17 cellular contexts compared by ENCODE assay signal in the genomic region with DNA sequence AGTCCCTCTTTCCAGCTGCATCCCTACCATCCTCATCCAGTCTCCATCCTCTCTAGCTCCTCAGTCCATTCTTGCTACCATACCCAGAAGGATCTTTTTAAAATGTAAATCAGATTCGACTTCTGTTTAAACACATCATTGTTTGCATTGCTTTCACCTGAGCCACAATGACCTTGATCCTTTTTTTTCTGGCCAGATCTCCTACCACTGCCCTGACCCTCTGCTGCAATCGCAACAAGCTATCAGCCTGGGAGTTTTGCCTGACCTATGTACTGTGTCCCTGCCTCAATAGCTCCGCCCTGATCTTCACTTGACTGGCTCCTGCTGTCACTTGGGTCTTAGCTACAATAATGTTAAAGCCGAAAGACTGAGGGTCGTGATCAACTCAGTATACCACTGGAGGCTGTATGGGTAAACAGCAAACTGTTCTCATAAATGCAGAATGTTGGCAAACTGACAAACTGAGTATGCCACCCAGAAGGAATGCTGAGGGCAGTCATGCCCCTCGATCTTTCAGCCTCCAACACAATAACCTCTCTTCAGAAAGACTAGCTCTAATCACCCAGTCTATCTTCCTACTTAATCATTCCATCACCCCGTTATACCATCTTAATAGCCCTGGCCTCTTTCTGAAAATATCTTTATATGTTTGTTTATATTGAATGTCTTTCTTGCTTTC. TPM values are rescaled to one million over a fixed set of nuclear protein-coding genes. Genes with fewer than 3 reads are reported as not detected.
A peak's percentile ranks its signal among the peaks of the same experiment; 100 is the strongest.
DNase-seq lines count a peak whose midpoint lies in the region; ATAC-seq and TF ChIP-seq lines count a peak whose summit lies in the region.
"Had no signal": no experiment of that assay in that cellular context is flagged by ENCODE, and none has a peak within 500 bp of the region (broad histone marks: within the 10 kb centered on the region; RNA-seq: fewer than 3 reads in every experiment).

No MANE protein-coding gene starts in this region.

- H3K79me2 ChIP-seq in Loucy (ENCODE audit: insufficient read depth, low read length) = peaks cover 16% of the 10 kb centered on the region; the same call in 1 of the 2 replicates
- H3K79me2 ChIP-seq in GM23248 (ENCODE audit: insufficient read depth) = peaks cover 11% of the 10 kb centered on the region

- TF ChIP-seq CTCF in Loucy (conservative IDR thresholded peaks at IDR 0.05; ENCODE audit: low read length) (no peak), natural killer cell (IDR thresholded peaks at IDR 0.05) (no peak), spleen (IDR thresholded peaks at IDR 0.05 in 8 of 11, conservative IDR thresholded peaks at IDR 0.05 in 3 of 11) (no peak)

- no peaks in the 10 kb centered on the region for H3K27me3 ChIP-seq in CD4-positive, alpha-beta memory T cell (ENCODE audit: insufficient read depth, low read length)
- H3K27me3 ChIP-seq in Loucy (ENCODE audit: insufficient read depth, low read length, poor library complexity, severe bottlenecking) (no peaks in the 10 kb centered on the region), GM23248 (replicated peaks; ENCODE audit: insufficient read depth) (no peaks in the 10 kb centered on the region), spleen (replicated peaks in 1 of 7) (no peaks in the 10 kb centered on the region), MG63 (no peaks in the 10 kb centered on the region)
- H3K27me3 ChIP-seq: ascending aorta, dorsolateral prefrontal cortex, upper lobe of left lung had no signal

- ATAC-seq in natural killer cell = no peak
- ATAC-seq: activated T-helper 17 cell treated with anti-CD3 and anti-CD28 coated beads, Interleukin-2, amount 50 U/mL, for 72 hours; stimulated activated effector memory CD8-positive, alpha-beta T cell treated with anti-CD3 and anti-CD28 coated beads, Interleukin-12 subunit alpha, Interleukin-12 subunit beta, amount 100 ng/mL, for 72 hours had no signal

- no peaks in the 10 kb centered on the region for H3F3A ChIP-seq in Loucy (ENCODE audit: low read depth)
- 0 out of 2 replicates have a peak, but pooled peaks cover 4% of the 10 kb centered on the region for H3F3A ChIP-seq in GM23248 (ENCODE audit: insufficient read depth)

- peaks cover 15 to 27% (median 20%) of the 10 kb centered on the region in 4 donors for H3K4me1 Mint-ChIP-seq in CD4-positive, alpha-beta memory T cell
- peaks cover 22% of the 10 kb centered on the region for H3K4me1 Mint-ChIP-seq in dendritic cell treated with granulocyte-macrophage colony-stimulating factor and Interleukin-4, amounts not matched to agents 40 ng/mL and 50 ng/mL, for 4 days (ENCODE audit: low read depth)
- H3K4me1 Mint-ChIP-seq in natural killer cell = peaks cover 16 to 22% of the 10 kb centered on the region in 2 donors

- DNase-seq in CD4-positive, alpha-beta memory T cell = no peak
- DNase-seq in natural killer cell (no peak), inferior parietal cortex (ENCODE audit: extremely low spot score) (no peak), GM23248 (no peak), spleen (no peak), MG63 (no peak)
- DNase-seq: activated CD4-positive, alpha-beta T cell treated with anti-CD3 and anti-CD28 coated beads, Interleukin-2, amount 50 U/mL, for 48 hours; dorsolateral prefrontal cortex; left ventricle myocardium inferior; NCI-H2081 treated with DMSO at 0.1 percent for 48 hours; T-helper 9 cell; upper lobe of left lung had no signal

- CTCF ChIA-PET in CD4-positive, alpha-beta memory T cell (lab: Charles Lee; ENCODE audit: partially characterized antibody) = interaction anchor here (1.3 to 2.5 kb wide), 3 partner anchors 25 to 1677 kb away, joined by 3 to 8 read pairs (median 5); a partner anchor contains a TSS

- H3K4me3 ChIP-seq in CD4-positive, alpha-beta memory T cell (ENCODE audit: low read length in 2 of 2) = no peak overlapping the region
- H3K4me3 ChIP-seq in Loucy (ENCODE audit: low read length, poor library complexity, severe bottlenecking) (no peak overlapping the region), GM23248 (no peak overlapping the region), spleen (no peak overlapping the region), MG63 (no peak overlapping the region)
- H3K4me3 ChIP-seq: ascending aorta, dorsolateral prefrontal cortex, left ventricle myocardium inferior, upper lobe of left lung had no signal

- H3K9ac ChIP-seq in Loucy (ENCODE audit: low read depth, low read length, poor library complexity, severe bottlenecking) (no peak overlapping the region), GM23248 (no peak overlapping the region)

- H3K36me3 Mint-ChIP-seq in CD4-positive, alpha-beta memory T cell = peaks cover 8 to 12% of the 10 kb centered on the region in 2 donors
- no peaks in the 10 kb centered on the region for H3K36me3 Mint-ChIP-seq in dendritic cell treated with granulocyte-macrophage colony-stimulating factor and Interleukin-4, amounts not matched to agents 40 ng/mL and 50 ng/mL, for 4 days (ENCODE audit: low read depth)
- no peaks in the 10 kb centered on the region for H3K36me3 Mint-ChIP-seq in natural killer cell

- no peaks in the 10 kb centered on the region for H4K20me1 ChIP-seq in Loucy (ENCODE audit: insufficient read depth, low read length, poor library complexity, severe bottlenecking)
- H4K20me1 ChIP-seq in GM23248 (ENCODE audit: insufficient read depth) = no peaks in the 10 kb centered on the region

- H3K4me3 Mint-ChIP-seq in CD4-positive, alpha-beta memory T cell = peak overlapping the region in 5 of 8 donors; percentile 8 to 36 (median 20)
- H3K4me3 Mint-ChIP-seq in dendritic cell treated with granulocyte-macrophage colony-stimulating factor and Interleukin-4, amounts not matched to agents 40 ng/mL and 50 ng/mL, for 4 days = no peak overlapping the region
- peak overlapping the region; percentile 25 for H3K4me3 Mint-ChIP-seq in natural killer cell
- H3K4me3 Mint-ChIP-seq: activated T-helper 17 cell treated with anti-CD3 and anti-CD28 coated beads, Interleukin-2, amount 50 U/mL, for 72 hours; stimulated activated effector memory CD8-positive, alpha-beta T cell treated with anti-CD3 and anti-CD28 coated beads, Interleukin-12 subunit alpha, Interleukin-12 subunit beta, amount 100 ng/mL, for 72 hours had no signal

- POLR2A ChIA-PET in CD4-positive, alpha-beta memory T cell (lab: Charles Lee; ENCODE audit: partially characterized antibody) = interaction anchor here (5.2 kb wide), 1 partner anchor 25 kb away, joined by 139 read pairs; a partner anchor contains a TSS

- H2AFZ ChIP-seq in Loucy (ENCODE audit: low read length) (peak overlapping the region; percentile 5; the same call in 1 of the 2 replicates), GM23248 (no peak overlapping the region)

- 65 to 77% methylated on average over 7 of the region's 7 CpGs for WGBS in GM23248 (ENCODE audit: low coverage in 1 of 2, low lambda C conversion rate in 2 of 2, missing lambda C conversion rate in 2 of 2), 2 experiments
- 82 to 91% (median 86%) methylated on average over 7 of the region's 7 CpGs for WGBS in spleen, 5 donors

- in situ Hi-C loops in GM23248 (cut with MboI) = loop anchor here (10.0 kb wide), 1 partner anchor 151 kb away; no protein-coding TSS in a partner anchor

- intact Hi-C loops in CD4-positive, alpha-beta memory T cell (cut with micrococcal nuclease) = loop anchor here (5.0 kb wide), 2 partner anchors 563 to 1453 kb away; a partner anchor contains a TSS
- intact Hi-C loops in dendritic cell treated with granulocyte-macrophage colony-stimulating factor and Interleukin-4, amounts not matched to agents 40 ng/mL and 50 ng/mL, for 4 days (cut with micrococcal nuclease) = no loop called here
- intact Hi-C loops in natural killer cell (cut with micrococcal nuclease) = loop anchor here (10.0 kb wide), 2 partner anchors 151 to 1679 kb away; a partner anchor contains a TSS
- intact Hi-C loops in spleen (cut with DNase I; ENCODE audit: low total_unique reads) = no loop called here

- H3K36me3 ChIP-seq in CD4-positive, alpha-beta memory T cell (ENCODE audit: insufficient read depth, low read length) = no peaks in the 10 kb centered on the region
- no peaks in the 10 kb centered on the region for H3K36me3 ChIP-seq in Loucy (ENCODE audit: insufficient read depth, low read length)
- H3K36me3 ChIP-seq in GM23248 (ENCODE audit: low read depth) = no peaks in the 10 kb centered on the region
- peaks cover 0 to 10% (median 0%) of the 10 kb centered on the region in 6 donors for H3K36me3 ChIP-seq in spleen
- no peaks in the 10 kb centered on the region for H3K36me3 ChIP-seq in MG63
- H3K36me3 ChIP-seq: ascending aorta, left ventricle myocardium inferior, upper lobe of left lung had no signal

- no peak for TF ChIP-seq POLR2A in spleen (IDR thresholded peaks at IDR 0.05)

- peaks cover 20% of the 10 kb centered on the region for H3K4me1 ChIP-seq in CD4-positive, alpha-beta memory T cell (ENCODE audit: insufficient read depth, low read length)
- peaks cover 12% of the 10 kb centered on the region for H3K4me1 ChIP-seq in Loucy (ENCODE audit: insufficient read depth, low read length, poor library complexity, severe bottlenecking)
- H3K4me1 ChIP-seq in GM23248 (ENCODE audit: insufficient read depth) = peaks cover 12% of the 10 kb centered on the region
- peaks cover 0 to 30% (median 17%) of the 10 kb centered on the region in 6 donors for H3K4me1 ChIP-seq in spleen

- H3K27ac Mint-ChIP-seq in CD4-positive, alpha-beta memory T cell = peak overlapping the region in 6 of 7 donors; percentile 1 to 92 (median 24)
- H3K27ac Mint-ChIP-seq in dendritic cell treated with granulocyte-macrophage colony-stimulating factor and Interleukin-4, amounts not matched to agents 40 ng/mL and 50 ng/mL, for 4 days = peak overlapping the region; percentile 7
- H3K27ac Mint-ChIP-seq in natural killer cell = peak overlapping the region; percentile 2 to 58
- H3K27ac Mint-ChIP-seq: activated T-helper 17 cell treated with anti-CD3 and anti-CD28 coated beads, Interleukin-2, amount 50 U/mL, for 72 hours; stimulated activated effector memory CD8-positive, alpha-beta T cell treated with anti-CD3 and anti-CD28 coated beads, Interleukin-12 subunit alpha, Interleukin-12 subunit beta, amount 100 ng/mL, for 72 hours had no signal

- no peak overlapping the region for H3K27ac ChIP-seq in CD4-positive, alpha-beta memory T cell (ENCODE audit: low read depth, low read length)
- H3K27ac ChIP-seq in GM23248 (no peak overlapping the region), spleen (no peak overlapping the region)
- H3K27ac ChIP-seq: ascending aorta, dorsolateral prefrontal cortex, left ventricle myocardium inferior, upper lobe of left lung had no signal

- H3K4me2 ChIP-seq in Loucy (ENCODE audit: low read depth, low read length, poor library complexity, severe bottlenecking) = no peak overlapping the region
- no peak overlapping the region for H3K4me2 ChIP-seq in GM23248 (ENCODE audit: unreplicated experiment)

- H3K9me3 ChIP-seq in CD4-positive, alpha-beta memory T cell (ENCODE audit: control insufficient read depth in 1 of 2, low read length in 2 of 2) = no peaks in the 10 kb centered on the region
- H3K9me3 ChIP-seq in Loucy (ENCODE audit: insufficient read depth, low read depth, low read length) (no peaks in the 10 kb centered on the region), GM23248 (ENCODE audit: low read depth) (no peaks in the 10 kb centered on the region), spleen (no peaks in the 10 kb centered on the region), MG63 (peaks cover 4% of the 10 kb centered on the region)
- H3K9me3 ChIP-seq: ascending aorta, upper lobe of left lung had no signal

- peaks cover 0 to 2% (median 0%) of the 10 kb centered on the region in 8 donors for H3K9me3 Mint-ChIP-seq in CD4-positive, alpha-beta memory T cell
- no peaks in the 10 kb centered on the region for H3K9me3 Mint-ChIP-seq in dendritic cell treated with granulocyte-macrophage colony-stimulating factor and Interleukin-4, amounts not matched to agents 40 ng/mL and 50 ng/mL, for 4 days
- H3K9me3 Mint-ChIP-seq in natural killer cell = no peaks in the 10 kb centered on the region
- H3K9me3 Mint-ChIP-seq: activated T-helper 17 cell treated with anti-CD3 and anti-CD28 coated beads, Interleukin-2, amount 50 U/mL, for 72 hours; stimulated activated effector memory CD8-positive, alpha-beta T cell treated with anti-CD3 and anti-CD28 coated beads, Interleukin-12 subunit alpha, Interleukin-12 subunit beta, amount 100 ng/mL, for 72 hours had no signal

- H3K9me2 ChIP-seq in Loucy (replicated peaks; ENCODE audit: low read depth, low read length) = no peaks in the 10 kb centered on the region
- H3K9me2 ChIP-seq in GM23248 (ENCODE audit: insufficient read depth) = no peaks in the 10 kb centered on the region

- H3K27me3 Mint-ChIP-seq in CD4-positive, alpha-beta memory T cell = no peaks in the 10 kb centered on the region
- no peaks in the 10 kb centered on the region for H3K27me3 Mint-ChIP-seq in dendritic cell treated with granulocyte-macrophage colony-stimulating factor and Interleukin-4, amounts not matched to agents 40 ng/mL and 50 ng/mL, for 4 days
- no peaks in the 10 kb centered on the region for H3K27me3 Mint-ChIP-seq in natural killer cell (ENCODE audit: low read depth in 2 of 2)
- H3K27me3 Mint-ChIP-seq: activated T-helper 17 cell treated with anti-CD3 and anti-CD28 coated beads, Interleukin-2, amount 50 U/mL, for 72 hours had no signal

RNA-seq across cellular contexts. Expression of a gene that starts 2.6 kb away (rescaled TPM):
- 10 to 100 TPM; 18.2 to 20.7 TPM for total RNA-seq in CD4-positive, alpha-beta memory T cell
- polyA plus RNA-seq in CD4-positive, alpha-beta memory T cell = 1 to 10 TPM; 2.2 to 4.6 TPM
- 10 to 100 TPM in 2 of 3 donors, 1 to 10 TPM in 1; 5.6 to 12.4 (median 10.9) TPM for total RNA-seq in natural killer cell
- total RNA-seq in GM23248 (2014; rRNA removed; shearing (Covaris generic)) = 6.8 and 7.3 TPM in 2 replicates
- 2.4 and 3.1 TPM in 2 replicates for polyA plus RNA-seq in GM23248 (2016; fragmentation: Nextera tagmentation; extraction: Ambion mirVana)
- total RNA-seq in spleen = 10 to 100 TPM in 4 of 7 donors, 1 to 10 TPM in 3; 7.0 to 20.3 (median 10.2) TPM
- 1 to 10 TPM; 5.2 to 6.8 (median 5.7) TPM for polyA plus RNA-seq in spleen
- 1.9 and 3.8 TPM in 2 replicates for total RNA-seq in MG63 (2014; rRNA removed; shearing (Covaris generic); ENCODE audit: low replicate concordance)

RNA-seq across cellular contexts. Expression of a gene that starts 25.2 kb away (rescaled TPM):
- total RNA-seq in CD4-positive, alpha-beta memory T cell = 10 to 100 TPM; 38.6 to 40.0 TPM
- 10 to 100 TPM; 44.3 to 60.8 TPM for polyA plus RNA-seq in CD4-positive, alpha-beta memory T cell
- total RNA-seq in natural killer cell = 10 to 100 TPM; 19.5 to 32.8 (median 23.0) TPM
- total RNA-seq in GM23248 (2014; rRNA removed; shearing (Covaris generic)) = 3.0 and 3.4 TPM in 2 replicates
- polyA plus RNA-seq in GM23248 (2016; fragmentation: Nextera tagmentation; extraction: Ambion mirVana) = 20.1 and 23.0 TPM in 2 replicates
- total RNA-seq in spleen = 10 to 100 TPM; 31.6 to 43.6 (median 41.3) TPM
- 10 to 100 TPM; 26.8 to 46.1 (median 27.4) TPM for polyA plus RNA-seq in spleen
- 8.6 and 11.8 TPM in 2 replicates for total RNA-seq in MG63 (2014; rRNA removed; shearing (Covaris generic); ENCODE audit: low replicate concordance)

Comparison
In these comparisons a context has a peak if more than half of its experiments do, and no peak if none do; other contexts are left out.
1. intact Hi-C loops: an anchor here in CD4-positive, alpha-beta memory T cell (5.0 kb wide) and natural killer cell (10.0 kb wide); none called in dendritic cell treated with granulocyte-macrophage colony-stimulating factor and Interleukin-4, amounts not matched to agents 40 ng/mL and 50 ng/mL, for 4 days and spleen.